20 cellular contexts compared by ENCODE assay signal in genomic region chr3:32940726-32941125, GRCh38. TPM values are rescaled to one million over a fixed set of nuclear protein-coding genes. Genes with fewer than 3 reads are reported as not detected.
DNase-seq lines count a peak whose midpoint lies in the region; FAIRE-seq and TF ChIP-seq lines count a peak whose summit lies in the region.
"Had no signal": no experiment of that assay in that cellular context is flagged by ENCODE, and none has a peak within 500 bp of the region (broad histone marks: within the 10 kb centered on the region; RNA-seq: fewer than 3 reads in every experiment).

No MANE protein-coding gene starts in this region.

- H2BK12ac ChIP-seq in H9 (ENCODE audit: insufficient read length, low read depth, low read length) = no peak overlapping the region
- H2BK12ac ChIP-seq in H1 (ENCODE audit: low read depth, low read length) = no peak overlapping the region

- H2BK5ac ChIP-seq in H9 (ENCODE audit: insufficient read length, low read length) (no peak overlapping the region), H1 (ENCODE audit: low read depth, low read length) (no peak overlapping the region)

- H3K27ac Mint-ChIP-seq in H9 (no peak overlapping the region), progenitor cell of endocrine pancreas (no peak overlapping the region)
- H3K27ac Mint-ChIP-seq: CD4-positive, CD25-positive, alpha-beta regulatory T cell had no signal

- DNase-seq in H9 (peak; percentile 19), H1 (ENCODE audit: low read depth in 1 of 2, low spot score in 2 of 2) (peak in 1 of 2 experiments; percentile 44), osteoblast (ENCODE audit: insufficient read length, low spot score, missing footprints) (peak; percentile 22), stomach (no peak), progenitor cell of endocrine pancreas (ENCODE audit: low spot score, unreplicated experiment) (no peak), nucleus accumbens (lab: John Stamatoyannopoulos, UW) (no peak)
- DNase-seq: ACHN; BE2C; C1 segment of cervical spinal cord; CD4-positive, CD25-positive, alpha-beta regulatory T cell; CD8-positive, alpha-beta memory T cell; COR-L47; DMS 273 treated with DMSO at 0.1 percent for 48 hours; DMS53; DND-41; EL; H7 had no signal

- H3K18ac ChIP-seq in H9 (ENCODE audit: insufficient read length, low read depth, low read length) = no peak overlapping the region
- no peak overlapping the region for H3K18ac ChIP-seq in H1 (ENCODE audit: extremely low read depth, low read length)

- intact Hi-C loops in stomach (cut with DNase I; ENCODE audit: low total_unique reads) = no loop called here

- H3K4ac ChIP-seq in H9 (ENCODE audit: low read depth, low read length) (no peak overlapping the region), H1 (replicated peaks; ENCODE audit: insufficient read length, low read depth, low read length) (no peak overlapping the region)

- TF ChIP-seq POLR2A in H1 (IDR thresholded peaks at IDR 0.05; ENCODE audit: control extremely low read depth in 1 of 2, low read depth in 2 of 2, low read length in 2 of 2) (no peak), stomach (IDR thresholded peaks at IDR 0.05) (no peak)

- no peak for TF ChIP-seq EP300 in H1 (IDR thresholded peaks at IDR 0.05; ENCODE audit: borderline replicate concordance in 1 of 2, low read depth in 2 of 2, low read length in 2 of 2)
- no peak for TF ChIP-seq EP300 in stomach (IDR thresholded peaks at IDR 0.05)

- H3K79me2 ChIP-seq in H9 (ENCODE audit: insufficient read depth, low read length) = no peaks in the 10 kb centered on the region
- no peaks in the 10 kb centered on the region for H3K79me2 ChIP-seq in H1 (ENCODE audit: control insufficient read depth in 1 of 2, insufficient read depth in 2 of 2, low read length in 2 of 2)
- no peaks in the 10 kb centered on the region for H3K79me2 ChIP-seq in osteoblast (ENCODE audit: insufficient read depth, low read length)

- TF ChIP-seq RAD21 in H1 (IDR thresholded peaks at IDR 0.05 in 1 of 2, conservative IDR thresholded peaks at IDR 0.05 in 1 of 2; ENCODE audit: low read depth in 2 of 2, low read length in 2 of 2) = no peak

- H3K9me3 ChIP-seq in H9 (ENCODE audit: control insufficient read depth, low read depth, low read length) (no peaks in the 10 kb centered on the region), H1 (ENCODE audit: insufficient read depth in 2 of 2, low read depth in 1 of 2, low read length in 1 of 2) (peaks cover 0 to 2% of the 10 kb centered on the region in 2 experiments; a peak in 1 of 4 replicates), osteoblast (ENCODE audit: low read depth, low read length) (no peaks in the 10 kb centered on the region), stomach (no peaks in the 10 kb centered on the region)
- H3K9me3 ChIP-seq: BE2C had no signal

- POLR2A ChIA-PET in H1 (lab: Charles Lee; ENCODE audit: partially characterized antibody) = interaction anchor here (1.0 to 1.1 kb wide), 2 partner anchors 35 to 213 kb away, joined by 3 read pairs; no protein-coding TSS in a partner anchor

- no CpG with 5 or more reads among the region's 16 CpGs for WGBS in H9 (ENCODE audit: extremely low coverage, insufficient read length, low lambda C conversion rate)
- WGBS in H1 (ENCODE audit: extremely low coverage in 1 of 2, insufficient coverage in 1 of 2, insufficient read length in 1 of 2, insufficient replicate concordance in 2 of 2, low coverage in 1 of 2, low lambda C conversion rate in 2 of 2, missing lambda C conversion rate in 1 of 2), 2 experiments = 97% methylated on average over 16 of the region's 16 CpGs; no CpG with 5 or more reads in 1 of the 2 experiments
- 89 to 93% (median 91%) methylated on average over 16 of the region's 16 CpGs for WGBS in stomach, 5 donors

- no peak overlapping the region for H2AFZ ChIP-seq in H9 (ENCODE audit: low read length)
- peak overlapping the region; percentile 77; the same call in 1 of the 2 replicates for H2AFZ ChIP-seq in H1 (ENCODE audit: low read length)
- no peak overlapping the region for H2AFZ ChIP-seq in osteoblast (ENCODE audit: low read length)

- H3K36me3 Mint-ChIP-seq in H9 (ENCODE audit: insufficient read depth in 1 of 3, low read depth in 3 of 3) = peaks cover 2 to 14% (median 8%) of the 10 kb centered on the region in 3 experiments; a peak in 6 of 7 replicates
- no peaks in the 10 kb centered on the region for H3K36me3 Mint-ChIP-seq in progenitor cell of endocrine pancreas (ENCODE audit: insufficient read depth)
- H3K36me3 Mint-ChIP-seq: CD4-positive, CD25-positive, alpha-beta regulatory T cell; CD8-positive, alpha-beta memory T cell had no signal

- FAIRE-seq in H1 (lab: Jason Lieb, UNC) = no peak
- FAIRE-seq: A204.1, GM12891, GM19239 had no signal

- no peak overlapping the region for H3K4me3 ChIP-seq in H1 (ENCODE audit: extremely low read depth in 1 of 4, insufficient read depth in 2 of 4, low read depth in 3 of 4, low read length in 4 of 4)
- H3K4me3 ChIP-seq in osteoblast (ENCODE audit: insufficient read depth, low read length) = no peak overlapping the region
- H3K4me3 ChIP-seq in stomach = no peak overlapping the region

- H4K91ac ChIP-seq in H9 (ENCODE audit: insufficient read length, low read depth, low read length) (no peak overlapping the region), H1 (replicated peaks; ENCODE audit: insufficient read length, low read length) (no peak overlapping the region)

- H3K79me1 ChIP-seq in H9 (ENCODE audit: insufficient read depth, low read depth, low read length, poor library complexity, severe bottlenecking) (no peaks in the 10 kb centered on the region), H1 (ENCODE audit: low read depth, low read length) (no peaks in the 10 kb centered on the region)

- H2BK15ac ChIP-seq in H9 (ENCODE audit: low read depth, low read length) (no peak overlapping the region), H1 (ENCODE audit: low read length) (0 out of 2 replicates have a peak overlapping the region, but pooled peaks have one; percentile 31)

- H3T11ph ChIP-seq in H9 (ENCODE audit: low read length) = no peak overlapping the region

- H3K27me3 ChIP-seq in H9 (ENCODE audit: insufficient read depth, low read length) (no peaks in the 10 kb centered on the region), H1 (replicated peaks in 1 of 4; ENCODE audit: control insufficient read depth in 3 of 4, extremely low read depth in 1 of 4, insufficient read depth in 3 of 4, low read length in 3 of 4) (no peaks in the 10 kb centered on the region), osteoblast (ENCODE audit: insufficient read depth, low read length) (no peaks in the 10 kb centered on the region), stomach (no peaks in the 10 kb centered on the region)
- H3K27me3 ChIP-seq: BE2C had no signal

- no peak overlapping the region for H3K14ac ChIP-seq in H9 (ENCODE audit: insufficient read depth, low read length)
- H3K14ac ChIP-seq in H1 (ENCODE audit: insufficient read length) = no peak overlapping the region

- CTCF ChIA-PET in H1 (lab: Charles Lee; ENCODE audit: partially characterized antibody) = interaction anchor here (1.1 to 2.0 kb wide), 4 partner anchors 38 to 168 kb away, joined by 3 to 6 read pairs (median 4); no protein-coding TSS in a partner anchor

- H4K5ac ChIP-seq in H9 (ENCODE audit: insufficient read length, low read depth, low read length) (no peak overlapping the region), H1 (ENCODE audit: insufficient read length, low read depth, low read length) (no peak overlapping the region)

- no peaks in the 10 kb centered on the region for H4K20me1 ChIP-seq in H9 (ENCODE audit: control insufficient read depth, insufficient read depth, insufficient read length)
- H4K20me1 ChIP-seq in H1 (replicated peaks in 1 of 2; ENCODE audit: control insufficient read depth in 1 of 2, insufficient read depth in 2 of 2, low read length in 2 of 2) = no peaks in the 10 kb centered on the region
- H4K20me1 ChIP-seq in osteoblast (ENCODE audit: insufficient read depth, low read length) = no peaks in the 10 kb centered on the region

- H4K8ac ChIP-seq in H9 (replicated peaks; ENCODE audit: insufficient read length, low read depth, low read length) = no peak overlapping the region
- H4K8ac ChIP-seq in H1 (ENCODE audit: extremely low read depth, insufficient read depth, low read length) = no peak overlapping the region

- TF ChIP-seq CTCF in H9 (conservative IDR thresholded peaks at IDR 0.05) (no peak), H1 (IDR thresholded peaks at IDR 0.05; ENCODE audit: control extremely low read depth in 1 of 3, insufficient read depth in 1 of 3, low read depth in 1 of 3, low read length in 3 of 3) (no peak), osteoblast (IDR thresholded peaks at IDR 0.05; ENCODE audit: extremely low read depth, low read depth, low read length) (no peak), stomach (IDR thresholded peaks at IDR 0.05) (no peak), progenitor cell of endocrine pancreas (IDR thresholded peaks at IDR 0.05; ENCODE audit: unreplicated experiment) (no peak)

- no peak overlapping the region for H2BK20ac ChIP-seq in H9 (ENCODE audit: low read depth, low read length, poor library complexity, severe bottlenecking)
- 0 out of 2 replicates have a peak overlapping the region, but pooled peaks have one; percentile 43 for H2BK20ac ChIP-seq in H1 (ENCODE audit: low read length)

- H3K23ac ChIP-seq in H9 (ENCODE audit: insufficient read length, low read depth, low read length) (no peak overlapping the region), H1 (ENCODE audit: insufficient read length) (no peak overlapping the region)

- H3K27ac ChIP-seq in H9 (ENCODE audit: insufficient read length, low read depth, low read length) = no peak overlapping the region
- no peak overlapping the region for H3K27ac ChIP-seq in H1 (ENCODE audit: low read depth, low read length)
- H3K27ac ChIP-seq in osteoblast (ENCODE audit: low read depth, low read length) = no peak overlapping the region
- H3K27ac ChIP-seq in stomach = no peak overlapping the region

- H2AK5ac ChIP-seq in H9 (ENCODE audit: insufficient read length, low read length) = no peak overlapping the region
- no peak overlapping the region for H2AK5ac ChIP-seq in H1 (ENCODE audit: low read depth, low read length)

- H3K9ac ChIP-seq in H9 (ENCODE audit: extremely low read depth, insufficient read length, low read length) (no peak overlapping the region), H1 (replicated peaks in 1 of 4; ENCODE audit: extremely low read depth in 1 of 4, low read depth in 3 of 4, low read length in 3 of 4) (no peak overlapping the region)

- H3K9me3 Mint-ChIP-seq in H9 (peaks cover 8 to 14% of the 10 kb centered on the region in 2 experiments), progenitor cell of endocrine pancreas (ENCODE audit: low read depth) (no peaks in the 10 kb centered on the region)
- H3K9me3 Mint-ChIP-seq: CD4-positive, CD25-positive, alpha-beta regulatory T cell; CD8-positive, alpha-beta memory T cell had no signal

- no peaks in the 10 kb centered on the region for H3K23me2 ChIP-seq in H9 (ENCODE audit: insufficient read length, low read depth, low read length, poor library complexity, severe bottlenecking)
- H3K23me2 ChIP-seq in H1 (ENCODE audit: low read depth, low read length) = no peaks in the 10 kb centered on the region

- H3K4me2 ChIP-seq in H9 (ENCODE audit: insufficient read depth, insufficient read length, low read length) (no peak overlapping the region), H1 (ENCODE audit: insufficient read depth in 1 of 2, low read depth in 2 of 2, low read length in 2 of 2) (no peak overlapping the region), osteoblast (ENCODE audit: insufficient read depth, low read length) (no peak overlapping the region)

- no peaks in the 10 kb centered on the region; a peak in 2 of 4 replicates for H3K4me1 Mint-ChIP-seq in H9
- no peaks in the 10 kb centered on the region for H3K4me1 Mint-ChIP-seq in progenitor cell of endocrine pancreas (ENCODE audit: low read depth)
- H3K4me1 Mint-ChIP-seq: CD4-positive, CD25-positive, alpha-beta regulatory T cell; CD8-positive, alpha-beta memory T cell had no signal

- H3K36me3 ChIP-seq in H1 (ENCODE audit: control insufficient read depth in 2 of 4, insufficient read depth in 4 of 4, low read length in 3 of 4) (no peaks in the 10 kb centered on the region), osteoblast (ENCODE audit: insufficient read depth, low read length) (no peaks in the 10 kb centered on the region), stomach (no peaks in the 10 kb centered on the region)
- H3K36me3 ChIP-seq: BE2C had no signal

- H3K4me1 ChIP-seq in H9 (ENCODE audit: insufficient read depth, low read length) = no peaks in the 10 kb centered on the region
- H3K4me1 ChIP-seq in H1 (replicated peaks in 1 of 4; ENCODE audit: control insufficient read depth in 3 of 4, insufficient read depth in 4 of 4, low read length in 3 of 4) = no peaks in the 10 kb centered on the region
- no peaks in the 10 kb centered on the region for H3K4me1 ChIP-seq in osteoblast (ENCODE audit: insufficient read depth, low read length)
- H3K4me1 ChIP-seq in stomach = no peaks in the 10 kb centered on the region
- H3K4me1 ChIP-seq: BE2C had no signal

- H3K56ac ChIP-seq in H9 (ENCODE audit: insufficient read length, low read depth, low read length) (no peak overlapping the region), H1 (replicated peaks; ENCODE audit: insufficient read length, low read depth, low read length) (no peak overlapping the region)

- H3K27me3 Mint-ChIP-seq in H9 (ENCODE audit: low read depth) (no peaks in the 10 kb centered on the region), progenitor cell of endocrine pancreas (no peaks in the 10 kb centered on the region)
- H3K27me3 Mint-ChIP-seq: CD4-positive, CD25-positive, alpha-beta regulatory T cell; CD8-positive, alpha-beta memory T cell had no signal

- H3K4me3 Mint-ChIP-seq in H9 (peak overlapping the region in 1 of 2 experiments; percentile 14; a peak in 1 of 5 replicates), progenitor cell of endocrine pancreas (ENCODE audit: low read depth) (no peak overlapping the region)
- H3K4me3 Mint-ChIP-seq: CD4-positive, CD25-positive, alpha-beta regulatory T cell; CD8-positive, alpha-beta memory T cell had no signal

- H2BK120ac ChIP-seq in H9 (ENCODE audit: low read depth, low read length, poor library complexity, severe bottlenecking) (no peak overlapping the region), H1 (replicated peaks; ENCODE audit: low read depth, low read length) (no peak overlapping the region)

RNA-seq across cellular contexts. Expression of gene CCR4, which starts 10.7 kb away (rescaled TPM):
- 0.07 and 0.09 TPM in 2 replicates for total RNA-seq in H9 (2021)
- total RNA-seq in H1 (2021; fragmentation: NEBNext Ultra II Directional; extraction: Animal tissue kit (Norgen Biotek cat#: 25700)) = 0.10 and 0.11 TPM in 2 replicates
- polyA plus RNA-seq in H1 (2011; rRNA removed) = 0.08 and 0.15 TPM in 2 replicates
- polyA plus RNA-seq in H1 (2011; cell fraction: cytosol; rRNA removed) = 0.13 TPM
- polyA plus RNA-seq in H1 (2011; cell fraction: nucleus; rRNA removed) = 0.13 TPM
- 0.07 to 0.11 TPM in 2 of 4 replicates, not detected in the others for polyA plus RNA-seq in H1 (2012, experiment 1 of 2)
- polyA plus RNA-seq in H1 (2012, experiment 2 of 2) = not detected
- polyA plus RNA-seq in H1 (2013, experiment 1 of 2) = 0.08 TPM
- polyA plus RNA-seq in H1 (2013, experiment 2 of 2) = 0.04 TPM
- polyA minus RNA-seq in H1 (2011; rRNA and poly(A)+ RNA removed) = 0.13 and 0.37 TPM in 2 replicates
- polyA minus RNA-seq in H1 (2011; cell fraction: cytosol; rRNA and poly(A)+ RNA removed) = not detected
- polyA minus RNA-seq in H1 (2011; cell fraction: nucleus; rRNA and poly(A)+ RNA removed) = 0.50 TPM
- not detected in 2 replicates for total RNA-seq in osteoblast
- total RNA-seq in stomach = 1 to 10 TPM in 1 of 5 donors, under 1 TPM in 1, not detected in 3; 0.58 to 1.1 TPM
- polyA plus RNA-seq in stomach = under 1 TPM in 2 of 3 donors, not detected in 1; 0.15 TPM
- total RNA-seq in progenitor cell of endocrine pancreas = not detected in 2 replicates
- total RNA-seq: H7 had no signal

Comparison
In these comparisons a context has a peak if more than half of its experiments do, and no peak if none do; other contexts are left out.
1. DNase-seq: peak in H9 (single experiment) and osteoblast (single experiment); none in stomach (single experiment), progenitor cell of endocrine pancreas (single experiment) and nucleus accumbens (0 of 56).